In genomic region chr19:12940897-12941296, GRCh38 we compare ENCODE assay signal across 1 cellular context.
TF ChIP-seq lines count a peak whose summit lies in the region.

No MANE protein-coding gene starts in this region.

TF ChIP-seq in HepG2, 621 proteins besides CTCF, POLR2A, EP300 and RAD21:
- TF ChIP-seq REPIN1 (CRISPR knock-in tag; IDR thresholded peaks at IDR 0.05; ENCODE audit: borderline replicate concordance, low read depth) (no peak), ZBTB3 (CRISPR knock-in tag; IDR thresholded peaks at IDR 0.05; ENCODE audit: borderline replicate concordance, low read depth) (no peak), ZNF281 (CRISPR knock-in tag; IDR thresholded peaks at IDR 0.05; ENCODE audit: borderline replicate concordance) (no peak), CHCHD3 (CRISPR knock-in tag; IDR thresholded peaks at IDR 0.05) (no peak), KLF9 (CRISPR knock-in tag; IDR thresholded peaks at IDR 0.05; ENCODE audit: low read depth) (no peak)
